Comparison of ENCODE assay signal across 33 cellular contexts in the genomic region with DNA sequence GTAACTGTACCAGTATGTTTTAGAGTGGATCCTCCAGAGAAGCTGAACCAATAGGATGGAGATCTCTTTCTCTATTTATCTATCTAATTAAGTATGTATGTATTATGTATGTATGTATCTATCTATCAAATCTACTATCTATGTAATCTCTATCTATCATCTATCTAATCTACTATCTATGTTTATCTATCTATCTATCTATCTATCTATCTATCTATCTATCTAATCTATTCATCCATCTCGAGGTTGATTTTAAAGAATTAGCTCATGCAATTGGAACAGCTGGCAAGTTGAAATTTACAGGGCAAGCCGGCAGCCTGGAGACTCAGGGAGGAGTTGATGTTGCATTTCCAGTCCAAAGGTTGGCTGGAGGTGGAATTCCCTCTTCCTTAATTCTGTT.
"Had no signal": no experiment of that assay in that cellular context is flagged by ENCODE, and none has a peak within 500 bp of the region (broad histone marks: within the 10 kb centered on the region; RNA-seq: fewer than 3 reads in every experiment).

No MANE protein-coding gene starts in this region.

- H3K27ac Mint-ChIP-seq: activated B cell treated with CpG ODN at 0.5 μM for 24 hours; activated CD4-positive, alpha-beta memory T cell treated with anti-CD3 and anti-CD28 coated beads for 36 hours; activated CD4-positive, alpha-beta T cell treated with anti-CD3 and anti-CD28 coated beads, Interleukin-2, amount 10 ng/mL, durations not matched to agents 24 days and 14 days; activated CD8-positive, alpha-beta T cell treated with anti-CD3 and anti-CD28 coated beads for 36 hours; activated naive CD4-positive, alpha-beta T cell treated with anti-CD3 and anti-CD28 coated beads, Interleukin-2, amount 10 ng/mL, durations not matched to agents 7 days and 5 days; activated naive CD4-positive, alpha-beta T cell treated with anti-CD3 and anti-CD28 coated beads, Interleukin-2, amount 50 U/mL, for 24 hours; activated naive CD8-positive, alpha-beta T cell; activated naive CD8-positive, alpha-beta T cell treated with anti-CD3 and anti-CD28 coated beads, Interleukin-2, amount 10 ng/mL, durations not matched to agents 7 days and 5 days; activated naive CD8-positive, alpha-beta T cell treated with anti-CD3 and anti-CD28 coated beads, Interleukin-2, amount 50 U/mL, for 24 hours; activated T-helper 2 cell treated with anti-CD3 and anti-CD28 coated beads, Interferon-gamma antibody, Interleukin-2, Interleukin-4, amounts not matched to agents 10 μg/mL and 5 μg/mL and 100 μg/mL, durations not matched to agents 14 hours and 24 hours and 36 hours; brain; T-helper 1 cell treated with Interleukin-12 subunit alpha and Interleukin-12 subunit beta and Interleukin-4 antibody, amounts not matched to agents 30 μg/mL and 1 μg/mL, for 36 hours; T-helper 2 cell treated with Interferon-gamma antibody and Interleukin-4, amounts not matched to agents 5 μg/mL and 100 μg/mL, for 36 hours had no signal

- H3K9me3 ChIP-seq: ascending aorta had no signal

- H3K4me3 ChIP-seq: ascending aorta, cardiac muscle cell had no signal

- H3K4me1 ChIP-seq: ascending aorta had no signal

- H3K36me3 ChIP-seq: ascending aorta, cardiac muscle cell had no signal

- DNase-seq: activated B cell treated with CpG ODN at 0.5 μM for 24 hours; activated CD4-positive, alpha-beta memory T cell treated with anti-CD3 and anti-CD28 coated beads for 36 hours; activated CD4-positive, alpha-beta T cell treated with anti-CD3 and anti-CD28 coated beads for 4 hours; activated CD4-positive, alpha-beta T cell treated with anti-CD3 and anti-CD28 coated beads, Interleukin-2, amount 10 ng/mL, durations not matched to agents 24 days and 14 days; activated CD4-positive, alpha-beta T cell treated with anti-CD3 and anti-CD28 coated beads, Interleukin-2, amount 50 U/mL, for 1 hour; activated CD4-positive, alpha-beta T cell treated with anti-CD3 and anti-CD28 coated beads, Interleukin-2, amount 50 U/mL, for 4 hours; activated CD4-positive, CD25-positive, alpha-beta regulatory T cell treated with anti-CD3 and anti-CD28 coated beads, Interleukin-2, amount 50 U/mL, for 72 hours; activated CD8-positive, alpha-beta memory T cell treated with anti-CD3 and anti-CD28 coated beads, Interleukin-2, amount 50 U/mL, for 4 hours; activated CD8-positive, alpha-beta T cell treated with anti-CD3 and anti-CD28 coated beads for 36 hours; activated effector memory CD4-positive, alpha-beta T cell treated with Interleukin-2 at 50 U/mL for 16 hours; activated gamma-delta T cell; activated naive CD4-positive, alpha-beta T cell treated with anti-CD3 and anti-CD28 coated beads, Interleukin-2, amount 10 ng/mL, durations not matched to agents 7 days and 5 days; activated naive CD4-positive, alpha-beta T cell treated with Interleukin-2 at 50 U/mL for 16 hours; activated naive CD8-positive, alpha-beta T cell treated with anti-CD3 and anti-CD28 coated beads, Interleukin-2, amount 10 ng/mL, durations not matched to agents 7 days and 5 days; activated naive CD8-positive, alpha-beta T cell treated with anti-CD3 and anti-CD28 coated beads, Interleukin-2, amount 50 U/mL, for 24 hours; activated T-cell treated with anti-CD3 and anti-CD28 coated beads for 4 hours; activated T-cell treated with anti-CD3 and anti-CD28 coated beads, Interleukin-2, amount 50 U/mL, for 1 hour; amygdala; anterior cingulate cortex; caudate nucleus; SW 1271; T-helper 1 cell; T-helper 2 cell; T-helper 9 cell had no signal

- ATAC-seq: activated CD8-positive, alpha-beta T cell treated with anti-CD3 and anti-CD28 coated beads for 36 hours; activated naive CD8-positive, alpha-beta T cell treated with anti-CD3 and anti-CD28 coated beads, Interleukin-2, amount 50 U/mL, for 24 hours had no signal

- H3K27ac ChIP-seq: ascending aorta, cardiac muscle cell, VCaP had no signal

- H3K9me3 Mint-ChIP-seq: activated CD4-positive, alpha-beta memory T cell treated with anti-CD3 and anti-CD28 coated beads for 36 hours; activated CD4-positive, alpha-beta T cell treated with anti-CD3 and anti-CD28 coated beads, Interleukin-2, amount 10 ng/mL, durations not matched to agents 24 days and 14 days; activated CD8-positive, alpha-beta T cell treated with anti-CD3 and anti-CD28 coated beads for 36 hours; activated naive CD4-positive, alpha-beta T cell treated with anti-CD3 and anti-CD28 coated beads, Interleukin-2, amount 10 ng/mL, durations not matched to agents 7 days and 5 days; activated naive CD4-positive, alpha-beta T cell treated with anti-CD3 and anti-CD28 coated beads, Interleukin-2, amount 50 U/mL, for 24 hours; activated naive CD8-positive, alpha-beta T cell treated with anti-CD3 and anti-CD28 coated beads, Interleukin-2, amount 50 U/mL, for 24 hours; activated T-helper 2 cell treated with anti-CD3 and anti-CD28 coated beads, Interferon-gamma antibody, Interleukin-2, Interleukin-4, amounts not matched to agents 10 μg/mL and 5 μg/mL and 100 μg/mL, durations not matched to agents 14 hours and 24 hours and 36 hours; T-helper 1 cell treated with Interleukin-12 subunit alpha and Interleukin-12 subunit beta and Interleukin-4 antibody, amounts not matched to agents 30 μg/mL and 1 μg/mL, for 36 hours; T-helper 2 cell treated with Interferon-gamma antibody and Interleukin-4, amounts not matched to agents 5 μg/mL and 100 μg/mL, for 36 hours had no signal

- H3K4me1 Mint-ChIP-seq: activated B cell treated with CpG ODN at 0.5 μM for 24 hours; activated CD4-positive, alpha-beta T cell treated with anti-CD3 and anti-CD28 coated beads, Interleukin-2, amount 10 ng/mL, durations not matched to agents 24 days and 14 days; activated naive CD4-positive, alpha-beta T cell treated with anti-CD3 and anti-CD28 coated beads, Interleukin-2, amount 10 ng/mL, durations not matched to agents 7 days and 5 days; activated naive CD4-positive, alpha-beta T cell treated with anti-CD3 and anti-CD28 coated beads, Interleukin-2, amount 50 U/mL, for 24 hours; activated naive CD8-positive, alpha-beta T cell treated with anti-CD3 and anti-CD28 coated beads, Interleukin-2, amount 10 ng/mL, durations not matched to agents 7 days and 5 days; activated naive CD8-positive, alpha-beta T cell treated with anti-CD3 and anti-CD28 coated beads, Interleukin-2, amount 50 U/mL, for 24 hours had no signal

- H3K36me3 Mint-ChIP-seq: activated CD4-positive, alpha-beta memory T cell treated with anti-CD3 and anti-CD28 coated beads for 36 hours; activated naive CD4-positive, alpha-beta T cell treated with anti-CD3 and anti-CD28 coated beads, Interleukin-2, amount 10 ng/mL, durations not matched to agents 7 days and 5 days; activated naive CD4-positive, alpha-beta T cell treated with anti-CD3 and anti-CD28 coated beads, Interleukin-2, amount 50 U/mL, for 24 hours; activated naive CD8-positive, alpha-beta T cell had no signal

- H3K27me3 ChIP-seq: ascending aorta, cardiac muscle cell had no signal

- H3K4me3 Mint-ChIP-seq: activated B cell treated with CpG ODN at 0.5 μM for 24 hours; activated CD4-positive, alpha-beta memory T cell treated with anti-CD3 and anti-CD28 coated beads for 36 hours; activated CD4-positive, alpha-beta T cell treated with anti-CD3 and anti-CD28 coated beads, Interleukin-2, amount 10 ng/mL, durations not matched to agents 24 days and 14 days; activated CD8-positive, alpha-beta T cell treated with anti-CD3 and anti-CD28 coated beads for 36 hours; activated naive CD4-positive, alpha-beta T cell treated with anti-CD3 and anti-CD28 coated beads, Interleukin-2, amount 10 ng/mL, durations not matched to agents 7 days and 5 days; activated naive CD4-positive, alpha-beta T cell treated with anti-CD3 and anti-CD28 coated beads, Interleukin-2, amount 50 U/mL, for 24 hours; activated naive CD8-positive, alpha-beta T cell; activated naive CD8-positive, alpha-beta T cell treated with anti-CD3 and anti-CD28 coated beads, Interleukin-2, amount 10 ng/mL, durations not matched to agents 7 days and 5 days; activated naive CD8-positive, alpha-beta T cell treated with anti-CD3 and anti-CD28 coated beads, Interleukin-2, amount 50 U/mL, for 24 hours; brain; T-helper 1 cell treated with Interleukin-12 subunit alpha and Interleukin-12 subunit beta and Interleukin-4 antibody, amounts not matched to agents 30 μg/mL and 1 μg/mL, for 36 hours; T-helper 2 cell treated with Interferon-gamma antibody and Interleukin-4, amounts not matched to agents 5 μg/mL and 100 μg/mL, for 36 hours had no signal

- H3K27me3 Mint-ChIP-seq: activated B cell treated with CpG ODN at 0.5 μM for 24 hours; activated CD4-positive, alpha-beta memory T cell treated with anti-CD3 and anti-CD28 coated beads for 36 hours; activated CD4-positive, alpha-beta T cell treated with anti-CD3 and anti-CD28 coated beads, Interleukin-2, amount 10 ng/mL, durations not matched to agents 24 days and 14 days; activated CD8-positive, alpha-beta T cell treated with anti-CD3 and anti-CD28 coated beads for 36 hours; activated naive CD4-positive, alpha-beta T cell treated with anti-CD3 and anti-CD28 coated beads, Interleukin-2, amount 50 U/mL, for 24 hours; activated naive CD8-positive, alpha-beta T cell; activated naive CD8-positive, alpha-beta T cell treated with anti-CD3 and anti-CD28 coated beads, Interleukin-2, amount 50 U/mL, for 24 hours had no signal
